ENCODE assay signal across 23 cellular contexts in genomic region chr2:11396690-11396985, GRCh38.
"Had no signal": no experiment of that assay in that cellular context is flagged by ENCODE, and none has a peak within 500 bp of the region (broad histone marks: within the 10 kb centered on the region; RNA-seq: fewer than 3 reads in every experiment).

No MANE protein-coding gene starts in this region.

- H3K27me3 ChIP-seq: esophagus muscularis mucosa, gastroesophageal sphincter, heart right ventricle, ovary, sigmoid colon, tibial nerve, upper lobe of left lung had no signal

- H3K27ac Mint-ChIP-seq: dendritic cell treated with granulocyte-macrophage colony-stimulating factor and Interleukin-4, amounts not matched to agents 40 ng/mL and 50 ng/mL, for 4 days; naive thymus-derived CD8-positive, alpha-beta T cell; nephron progenitor cell; stimulated activated effector memory CD8-positive, alpha-beta T cell treated with anti-CD3 and anti-CD28 coated beads, Interleukin-12 subunit alpha, Interleukin-12 subunit beta, amount 100 ng/mL, for 72 hours had no signal

- H3K27me3 Mint-ChIP-seq: dendritic cell treated with granulocyte-macrophage colony-stimulating factor and Interleukin-4, amounts not matched to agents 40 ng/mL and 50 ng/mL, for 4 days had no signal

- H3K27ac ChIP-seq: esophagus muscularis mucosa, foreskin keratinocyte, heart right ventricle, lower lobe of right lung, ovary, psoas muscle, sigmoid colon, thoracic aorta, tibial nerve, upper lobe of left lung had no signal

- H3K36me3 Mint-ChIP-seq: naive thymus-derived CD8-positive, alpha-beta T cell; stimulated activated effector memory CD8-positive, alpha-beta T cell treated with anti-CD3 and anti-CD28 coated beads, Interleukin-12 subunit alpha, Interleukin-12 subunit beta, amount 100 ng/mL, for 72 hours had no signal

- DNase-seq: effector memory CD4-positive, alpha-beta T cell; foreskin keratinocyte; hippocampal formation; kidney glomerular epithelial cell; left colon; naive thymus-derived CD8-positive, alpha-beta T cell; nephron progenitor cell; occipital lobe; ovary; psoas muscle; sigmoid colon; stimulated activated CD4-positive, alpha-beta T cell treated with anti-CD3 and anti-CD28 coated beads, Interleukin-2, amount 100 ng/mL, for 24 hours; stimulated activated CD4-positive, alpha-beta T cell treated with anti-CD3 and anti-CD28 coated beads, Interleukin-4, amount 100 ng/mL, for 24 hours; stimulated activated naive CD8-positive, alpha-beta T cell treated with anti-CD3 and anti-CD28 coated beads, Interleukin-15, Interleukin-2, amounts not matched to agents 100 U/mL and 50 U/mL, for 24 hours had no signal

- H3K4me3 ChIP-seq: esophagus muscularis mucosa, gastroesophageal sphincter, heart right ventricle, lower lobe of right lung, ovary, psoas muscle, sigmoid colon, thoracic aorta, tibial nerve, upper lobe of left lung had no signal

- H3K4me1 Mint-ChIP-seq: naive thymus-derived CD8-positive, alpha-beta T cell; stimulated activated effector memory CD8-positive, alpha-beta T cell treated with anti-CD3 and anti-CD28 coated beads, Interleukin-12 subunit alpha, Interleukin-12 subunit beta, amount 100 ng/mL, for 72 hours had no signal

- H3K4me3 Mint-ChIP-seq: dendritic cell treated with granulocyte-macrophage colony-stimulating factor and Interleukin-4, amounts not matched to agents 40 ng/mL and 50 ng/mL, for 4 days; naive thymus-derived CD8-positive, alpha-beta T cell; nephron progenitor cell; stimulated activated effector memory CD8-positive, alpha-beta T cell treated with anti-CD3 and anti-CD28 coated beads, Interleukin-12 subunit alpha, Interleukin-12 subunit beta, amount 100 ng/mL, for 72 hours had no signal

- H3K9me3 Mint-ChIP-seq: dendritic cell treated with granulocyte-macrophage colony-stimulating factor and Interleukin-4, amounts not matched to agents 40 ng/mL and 50 ng/mL, for 4 days; naive thymus-derived CD8-positive, alpha-beta T cell; nephron progenitor cell; stimulated activated effector memory CD8-positive, alpha-beta T cell treated with anti-CD3 and anti-CD28 coated beads, Interleukin-12 subunit alpha, Interleukin-12 subunit beta, amount 100 ng/mL, for 72 hours had no signal
